ENCODE assay signal across 1 cellular context in genomic region chr17:55432358-55433028, GRCh38.
TF ChIP-seq lines count a peak whose summit lies in the region.

No MANE protein-coding gene starts in this region.

TF ChIP-seq in K562, 482 proteins besides CTCF, POLR2A, EP300 and RAD21 (continued from another document and continues in another):
- TF ChIP-seq, protein P1, sequence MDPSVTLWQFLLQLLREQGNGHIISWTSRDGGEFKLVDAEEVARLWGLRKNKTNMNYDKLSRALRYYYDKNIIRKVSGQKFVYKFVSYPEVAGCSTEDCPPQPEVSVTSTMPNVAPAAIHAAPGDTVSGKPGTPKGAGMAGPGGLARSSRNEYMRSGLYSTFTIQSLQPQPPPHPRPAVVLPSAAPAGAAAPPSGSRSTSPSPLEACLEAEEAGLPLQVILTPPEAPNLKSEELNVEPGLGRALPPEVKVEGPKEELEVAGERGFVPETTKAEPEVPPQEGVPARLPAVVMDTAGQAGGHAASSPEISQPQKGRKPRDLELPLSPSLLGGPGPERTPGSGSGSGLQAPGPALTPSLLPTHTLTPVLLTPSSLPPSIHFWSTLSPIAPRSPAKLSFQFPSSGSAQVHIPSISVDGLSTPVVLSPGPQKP (CRISPR knock-in tag; IDR thresholded peaks at IDR 0.05): no peak
- no peak for TF ChIP-seq HNRNPK (IDR thresholded peaks at IDR 0.05; ENCODE audit: low read depth, low read length, poor library complexity, severe bottlenecking)
- TF ChIP-seq PBX2 (CRISPR knock-in tag; IDR thresholded peaks at IDR 0.05; ENCODE audit: low read depth): no peak
- no peak for TF ChIP-seq PBX2 (tag; conservative IDR thresholded peaks at IDR 0.05; ENCODE audit: low read depth)
- no peak for TF ChIP-seq RERE (CRISPR knock-in tag; IDR thresholded peaks at IDR 0.05; ENCODE audit: borderline replicate concordance)
- no peak for TF ChIP-seq SMARCA4 (IDR thresholded peaks at IDR 0.05)
- TF ChIP-seq GTF2A2 (tag; IDR thresholded peaks at IDR 0.05): peak; percentile 89
- no peak for TF ChIP-seq FOXJ3 (CRISPR knock-in tag; IDR thresholded peaks at IDR 0.05)
- TF ChIP-seq IFI16 (CRISPR knock-in tag; IDR thresholded peaks at IDR 0.05): no peak
- no peak for TF ChIP-seq MAX (CRISPR knock-in tag; IDR thresholded peaks at IDR 0.05)
- TF ChIP-seq BCLAF1 (IDR thresholded peaks at IDR 0.05; ENCODE audit: borderline replicate concordance in 1 of 2, control insufficient read depth in 1 of 2, low read depth in 2 of 2, low read length in 1 of 2): no peak
- TF ChIP-seq CAMTA2 (CRISPR knock-in tag; conservative IDR thresholded peaks at IDR 0.05): no peak
- TF ChIP-seq MIER1 (IDR thresholded peaks at IDR 0.05; ENCODE audit: low read depth): no peak
- TF ChIP-seq GATA2 (CRISPR knock-in tag; IDR thresholded peaks at IDR 0.05): no peak
- TF ChIP-seq NONO (IDR thresholded peaks at IDR 0.05; ENCODE audit: low read depth in 2 of 2, low read length in 1 of 2): no peak
- no peak for TF ChIP-seq CHD1 (IDR thresholded peaks at IDR 0.05; ENCODE audit: low read length)
- TF ChIP-seq C11orf30 (IDR thresholded peaks at IDR 0.05; ENCODE audit: low read depth): no peak
- TF ChIP-seq ZNF57 (CRISPR knock-in tag; IDR thresholded peaks at IDR 0.05): no peak
- no peak for TF ChIP-seq CREM (IDR thresholded peaks at IDR 0.05; ENCODE audit: low read depth)
- no peak for TF ChIP-seq TAL1 (IDR thresholded peaks at IDR 0.05)
- no peak for TF ChIP-seq ETV1 (tag; conservative IDR thresholded peaks at IDR 0.05; ENCODE audit: low read depth)
- TF ChIP-seq, protein P2, sequence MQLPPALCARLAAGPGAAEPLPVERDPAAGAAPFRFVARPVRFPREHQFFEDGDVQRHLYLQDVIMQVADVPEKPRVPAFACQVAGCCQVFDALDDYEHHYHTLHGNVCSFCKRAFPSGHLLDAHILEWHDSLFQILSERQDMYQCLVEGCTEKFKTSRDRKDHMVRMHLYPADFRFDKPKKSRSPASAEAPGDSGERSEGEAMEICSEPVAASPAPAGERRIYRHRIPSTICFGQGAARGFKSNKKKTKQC (CRISPR knock-in tag; IDR thresholded peaks at IDR 0.05): no peak
- 0 out of 2 replicates have a peak, but pooled peaks have one; percentile 20 for TF ChIP-seq FOSL1 (tag; conservative IDR thresholded peaks at IDR 0.05)
- TF ChIP-seq ZNF740 (CRISPR knock-in tag; IDR thresholded peaks at IDR 0.05): no peak
- peak in 1 of 2 experiments; percentile 90; a peak in 2 of 4 replicates for TF ChIP-seq ZNF740 (tag; IDR thresholded peaks at IDR 0.05)
- TF ChIP-seq GATAD2B (IDR thresholded peaks at IDR 0.05; ENCODE audit: borderline replicate concordance): no peak
- no peak for TF ChIP-seq GTF2E2 (tag; IDR thresholded peaks at IDR 0.05)
- no peak for TF ChIP-seq CHCHD3 (CRISPR knock-in tag; IDR thresholded peaks at IDR 0.05)
- peak; percentile 83; the same call in 1 of the 2 replicates for TF ChIP-seq ZBTB17 (CRISPR knock-in tag; IDR thresholded peaks at IDR 0.05)
- no peak for TF ChIP-seq POLR3G (IDR thresholded peaks at IDR 0.05; ENCODE audit: extremely low read depth, insufficient read length, insufficient replicate concordance)
- TF ChIP-seq HNRNPL (IDR thresholded peaks at IDR 0.05; ENCODE audit: low read depth, low read length): no peak
- TF ChIP-seq ZFP1 (CRISPR knock-in tag; IDR thresholded peaks at IDR 0.05): no peak
- TF ChIP-seq ZC3H11A (IDR thresholded peaks at IDR 0.05; ENCODE audit: low read depth, low read length): no peak
- no peak for TF ChIP-seq FOXA3 (CRISPR knock-in tag; conservative IDR thresholded peaks at IDR 0.05 in 1 of 2, IDR thresholded peaks at IDR 0.05 in 1 of 2)
- TF ChIP-seq U2AF1 (optimal IDR thresholded peaks at IDR 0.05; ENCODE audit: low read depth, low read length): no peak
- TF ChIP-seq ARHGAP35 (IDR thresholded peaks at IDR 0.05; ENCODE audit: partially characterized antibody): no peak
- TF ChIP-seq ZBTB5 (IDR thresholded peaks at IDR 0.05): no peak
- no peak for TF ChIP-seq SIRT6 (IDR thresholded peaks at IDR 0.05; ENCODE audit: low read depth, low read length)
- no peak for TF ChIP-seq ZFPM2 (CRISPR knock-in tag; IDR thresholded peaks at IDR 0.05)
- no peak for TF ChIP-seq MAFF (IDR thresholded peaks at IDR 0.05; ENCODE audit: low read length)
- TF ChIP-seq ZNF766 (CRISPR knock-in tag; conservative IDR thresholded peaks at IDR 0.05): peak; percentile 81
- no peak for TF ChIP-seq ZNF184 (CRISPR knock-in tag; IDR thresholded peaks at IDR 0.05)
- TF ChIP-seq SMAD2 (IDR thresholded peaks at IDR 0.05; ENCODE audit: low read depth, low read length): no peak
- no peak for TF ChIP-seq KDM1A (IDR thresholded peaks at IDR 0.05)
- no peak for TF ChIP-seq NFATC3 (IDR thresholded peaks at IDR 0.05)
- TF ChIP-seq MCM5 (IDR thresholded peaks at IDR 0.05; ENCODE audit: low read depth): no peak
- no peak for TF ChIP-seq STAT6 (CRISPR knock-in tag; IDR thresholded peaks at IDR 0.05)
- TF ChIP-seq ESRRB (CRISPR knock-in tag; IDR thresholded peaks at IDR 0.05; ENCODE audit: borderline replicate concordance): no peak
- TF ChIP-seq, protein P3, sequence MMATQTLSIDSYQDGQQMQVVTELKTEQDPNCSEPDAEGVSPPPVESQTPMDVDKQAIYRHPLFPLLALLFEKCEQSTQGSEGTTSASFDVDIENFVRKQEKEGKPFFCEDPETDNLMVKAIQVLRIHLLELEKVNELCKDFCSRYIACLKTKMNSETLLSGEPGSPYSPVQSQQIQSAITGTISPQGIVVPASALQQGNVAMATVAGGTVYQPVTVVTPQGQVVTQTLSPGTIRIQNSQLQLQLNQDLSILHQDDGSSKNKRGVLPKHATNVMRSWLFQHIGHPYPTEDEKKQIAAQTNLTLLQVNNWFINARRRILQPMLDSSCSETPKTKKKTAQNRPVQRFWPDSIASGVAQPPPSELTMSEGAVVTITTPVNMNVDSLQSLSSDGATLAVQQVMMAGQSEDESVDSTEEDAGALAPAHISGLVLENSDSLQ (IDR thresholded peaks at IDR 0.05): no peak; the same call in 1 of the 2 replicates
- TF ChIP-seq MCM3 (IDR thresholded peaks at IDR 0.05): no peak
